In genomic region chr13:72565893-72566292, GRCh38 we compare ENCODE assay signal across 8 cellular contexts.
A peak's percentile ranks its signal among the peaks of the same experiment; 100 is the strongest.
DNase-seq lines count a peak whose midpoint lies in the region; ATAC-seq and TF ChIP-seq lines count a peak whose summit lies in the region.

No MANE protein-coding gene starts in this region.

- H3K23ac ChIP-seq in neuronal stem cell (ENCODE audit: low read depth, low read length, poor library complexity) = no peak overlapping the region

- no peak overlapping the region for H2BK12ac ChIP-seq in neuronal stem cell (ENCODE audit: low read length)

- H3K36me3 ChIP-seq in neuronal stem cell (replicated peaks in 1 of 2; ENCODE audit: control insufficient read depth in 2 of 2, insufficient read depth in 2 of 2, low read length in 2 of 2) = no peaks in the 10 kb centered on the region

- no peaks in the 10 kb centered on the region for H3K9me3 ChIP-seq in neuronal stem cell (replicated peaks in 1 of 2; ENCODE audit: control insufficient read depth in 2 of 2, insufficient read depth in 1 of 2, low read depth in 1 of 2, low read length in 2 of 2)

- no CpG with 5 or more reads among the region's 1 CpG for WGBS in neuronal stem cell (ENCODE audit: extremely low coverage in 2 of 2, insufficient read length in 2 of 2, insufficient replicate concordance in 1 of 2), 2 donors

- H3K4me2 ChIP-seq in neuronal stem cell (ENCODE audit: insufficient read depth, low read length, poor library complexity, severe bottlenecking) = no peak overlapping the region

- no peaks in the 10 kb centered on the region for H3K79me1 ChIP-seq in neuronal stem cell (ENCODE audit: low read depth, low read length)

- peak; percentile 54 for ATAC-seq in GM21576 (IDR thresholded peaks at IDR 0.05; ENCODE audit: unreplicated experiment)
- no peak for ATAC-seq in HG03571 (IDR thresholded peaks at IDR 0.05; ENCODE audit: unreplicated experiment)
- no peak for ATAC-seq in GM19023 (IDR thresholded peaks at IDR 0.05; ENCODE audit: unreplicated experiment)

- H3K4me3 ChIP-seq in choroid plexus epithelial cell (ENCODE audit: low read depth, low read length) (no peak overlapping the region), neuronal stem cell (ENCODE audit: low read length in 2 of 2) (no peak overlapping the region)

- DNase-seq in AG08395 (ENCODE audit: low spot score) = peak; percentile 31
- peak; percentile 24 for DNase-seq in NCI-H446 treated with DMSO at 0.1 percent for 48 hours (lab: John Stamatoyannopoulos, UW)
- peak; percentile 59 for DNase-seq in choroid plexus epithelial cell (ENCODE audit: low read depth)
- DNase-seq in neuronal stem cell (ENCODE audit: low spot score) = peak; percentile 5
- no peak for DNase-seq in ecto neural progenitor cell (ENCODE audit: low spot score)

- no peak overlapping the region for H2AK5ac ChIP-seq in neuronal stem cell (ENCODE audit: low read depth, low read length)

- H4K91ac ChIP-seq in neuronal stem cell (ENCODE audit: low read depth, low read length, poor library complexity) = no peak overlapping the region

- peak; percentile 67 for TF ChIP-seq CTCF in choroid plexus epithelial cell (conservative IDR thresholded peaks at IDR 0.05; ENCODE audit: low read depth, low read length)

- H4K8ac ChIP-seq in neuronal stem cell (ENCODE audit: low read depth, low read length) = no peak overlapping the region

- no peak overlapping the region for H3K4ac ChIP-seq in neuronal stem cell (ENCODE audit: low read length)

- H3K14ac ChIP-seq in neuronal stem cell (ENCODE audit: low read length) = no peak overlapping the region

- no peak overlapping the region for H2BK5ac ChIP-seq in neuronal stem cell (ENCODE audit: low read length)

- H2BK120ac ChIP-seq in neuronal stem cell (ENCODE audit: low read depth, low read length) = no peak overlapping the region

- peaks cover 0 to 5% (median 0%) of the 10 kb centered on the region in 3 experiments for H3K27me3 ChIP-seq in neuronal stem cell (ENCODE audit: control insufficient read depth in 3 of 3, insufficient read depth in 3 of 3, low read depth in 1 of 3, low read length in 3 of 3)

- H3K18ac ChIP-seq in neuronal stem cell (ENCODE audit: low read length) = no peak overlapping the region

- no peak overlapping the region for H2BK15ac ChIP-seq in neuronal stem cell (ENCODE audit: low read length)

- no peak overlapping the region for H3K9ac ChIP-seq in neuronal stem cell (ENCODE audit: low read depth, low read length, poor library complexity)

- no peaks in the 10 kb centered on the region for H3K4me1 ChIP-seq in neuronal stem cell (ENCODE audit: control insufficient read depth in 2 of 2, insufficient read depth in 1 of 2, low read depth in 1 of 2, low read length in 2 of 2)

- H2AFZ ChIP-seq in neuronal stem cell (ENCODE audit: low read length) = no peak overlapping the region

- H3K27ac ChIP-seq in neuronal stem cell (replicated peaks; ENCODE audit: low read length) = no peak overlapping the region
